ENCODE assay signal across 8 cellular contexts in genomic region chr20:56974499-56975250, GRCh38.
DNase-seq lines count a peak whose midpoint lies in the region; ATAC-seq and TF ChIP-seq lines count a peak whose summit lies in the region.

No MANE protein-coding gene starts in this region.

- CTCF ChIA-PET in HEK293 (lab: Yijun Ruan, JAX), result interaction anchor here (0.6 to 2.6 kb wide), 24 partner anchors 8 to 777 kb away, joined by 3 to 18 read pairs (median 3); no protein-coding TSS in a partner anchor

- TF ChIP-seq CTCF in HEK293 (tag by site-specific recombination; IDR thresholded peaks at IDR 0.05), result peak; percentile 71

- H3K36me3 ChIP-seq in HEK293 (ENCODE audit: control insufficient read depth in 2 of 2, insufficient read depth in 1 of 2, low read length in 2 of 2), result no peaks in the 10 kb centered on the region

- no peaks in the 10 kb centered on the region for H3K9me3 ChIP-seq in HEK293 (ENCODE audit: control insufficient read depth, insufficient read depth, low read depth, low read length)

- H3K4me3 ChIP-seq in HEK293 (ENCODE audit: low read depth, low read length), result no peak overlapping the region

- TF ChIP-seq POLR2A in GM18505 (IDR thresholded peaks at IDR 0.05; ENCODE audit: borderline replicate concordance, extremely low read depth, insufficient read depth, insufficient read length), result no peak

- POLR2A ChIA-PET in HEK293 (lab: Yijun Ruan, JAX), result interaction anchor here (0.7 kb wide), 1 partner anchor 424 kb away, joined by 3 read pairs; no protein-coding TSS in a partner anchor

- no peaks in the 10 kb centered on the region for H3K4me1 ChIP-seq in HEK293 (ENCODE audit: control insufficient read depth, insufficient read depth, low read length)

- ATAC-seq in HG02938 (IDR thresholded peaks at IDR 0.05; ENCODE audit: unreplicated experiment) (no peak), GM18505 (IDR thresholded peaks at IDR 0.05; ENCODE audit: unreplicated experiment) (no peak)

- H3K27ac ChIP-seq in HEK293 (ENCODE audit: extremely low read depth, low read depth, low read length), result no peak overlapping the region

- DNase-seq in COLO829 (ENCODE audit: low spot score) (peak; percentile 70), RPMI8226 (peak; percentile 78), fibroblast of peridontal ligament (ENCODE audit: extremely low read depth) (peak; percentile 83), renal cortical epithelial cell (ENCODE audit: low read depth) (peak; percentile 12), HCEC 1CT (no peak)

TF ChIP-seq in HEK293, 187 proteins besides CTCF, POLR2A, EP300 and RAD21 (continues in another document):
- no peak for TF ChIP-seq ZNF202 (tag by site-specific recombination; IDR thresholded peaks at IDR 0.05; ENCODE audit: borderline replicate concordance)
- TF ChIP-seq ZNF529 (tag by site-specific recombination; IDR thresholded peaks at IDR 0.05; ENCODE audit: insufficient replicate concordance), result no peak
- TF ChIP-seq ZNF654 (tag by site-specific recombination; IDR thresholded peaks at IDR 0.05; ENCODE audit: low read depth), result peak; percentile 91
- TF ChIP-seq GLIS1 (tag by site-specific recombination; IDR thresholded peaks at IDR 0.05), result no peak
- TF ChIP-seq ZNF140 (tag by site-specific recombination; IDR thresholded peaks at IDR 0.05), result no peak
- no peak for TF ChIP-seq KLF10 (tag by site-specific recombination; IDR thresholded peaks at IDR 0.05)
- no peak for TF ChIP-seq GLIS2 (tag by site-specific recombination; IDR thresholded peaks at IDR 0.05)
- TF ChIP-seq ZFP69B (tag by site-specific recombination; IDR thresholded peaks at IDR 0.05), result no peak
- TF ChIP-seq MYNN (tag by site-specific recombination; IDR thresholded peaks at IDR 0.05; ENCODE audit: borderline replicate concordance), result no peak
- TF ChIP-seq ZNF223 (tag by site-specific recombination; IDR thresholded peaks at IDR 0.05), result no peak
- TF ChIP-seq OVOL3 (tag by site-specific recombination; IDR thresholded peaks at IDR 0.05), result no peak
- TF ChIP-seq SETDB1 (IDR thresholded peaks at IDR 0.05; ENCODE audit: insufficient read length, low read length), result no peak
- no peak for TF ChIP-seq ZNF701 (tag by site-specific recombination; IDR thresholded peaks at IDR 0.05)
- no peak for TF ChIP-seq ZNF24 (tag by site-specific recombination; IDR thresholded peaks at IDR 0.05)
- no peak for TF ChIP-seq ZNF785 (tag by site-specific recombination; IDR thresholded peaks at IDR 0.05)
- no peak for TF ChIP-seq ZNF221 (tag by site-specific recombination; IDR thresholded peaks at IDR 0.05; ENCODE audit: borderline replicate concordance)
- no peak for TF ChIP-seq ZNF600 (tag by site-specific recombination; IDR thresholded peaks at IDR 0.05)
- no peak for TF ChIP-seq MEIS1 (CRISPR knock-in tag; IDR thresholded peaks at IDR 0.05; ENCODE audit: borderline replicate concordance)
- TF ChIP-seq KLF16 (tag by site-specific recombination; IDR thresholded peaks at IDR 0.05), result no peak
- no peak for TF ChIP-seq SP3 (tag by site-specific recombination; IDR thresholded peaks at IDR 0.05)
- no peak for TF ChIP-seq ZNF350 (tag by site-specific recombination; IDR thresholded peaks at IDR 0.05)
- TF ChIP-seq ZNF274 (IDR thresholded peaks at IDR 0.05; ENCODE audit: low read length), result no peak
- TF ChIP-seq ZNF274 (tag by site-specific recombination; IDR thresholded peaks at IDR 0.05; ENCODE audit: borderline replicate concordance), result no peak
- TF ChIP-seq ZNF530 (tag by site-specific recombination; IDR thresholded peaks at IDR 0.05; ENCODE audit: low read depth), result no peak
- TF ChIP-seq, protein P1, sequence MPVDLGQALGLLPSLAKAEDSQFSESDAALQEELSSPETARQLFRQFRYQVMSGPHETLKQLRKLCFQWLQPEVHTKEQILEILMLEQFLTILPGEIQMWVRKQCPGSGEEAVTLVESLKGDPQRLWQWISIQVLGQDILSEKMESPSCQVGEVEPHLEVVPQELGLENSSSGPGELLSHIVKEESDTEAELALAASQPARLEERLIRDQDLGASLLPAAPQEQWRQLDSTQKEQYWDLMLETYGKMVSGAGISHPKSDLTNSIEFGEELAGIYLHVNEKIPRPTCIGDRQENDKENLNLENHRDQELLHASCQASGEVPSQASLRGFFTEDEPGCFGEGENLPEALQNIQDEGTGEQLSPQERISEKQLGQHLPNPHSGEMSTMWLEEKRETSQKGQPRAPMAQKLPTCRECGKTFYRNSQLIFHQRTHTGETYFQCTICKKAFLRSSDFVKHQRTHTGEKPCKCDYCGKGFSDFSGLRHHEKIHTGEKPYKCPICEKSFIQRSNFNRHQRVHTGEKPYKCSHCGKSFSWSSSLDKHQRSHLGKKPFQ (tag by site-specific recombination; IDR thresholded peaks at IDR 0.05), result no peak
- TF ChIP-seq ZFP41 (tag by site-specific recombination; IDR thresholded peaks at IDR 0.05; ENCODE audit: borderline replicate concordance), result no peak
- TF ChIP-seq, protein P2, sequence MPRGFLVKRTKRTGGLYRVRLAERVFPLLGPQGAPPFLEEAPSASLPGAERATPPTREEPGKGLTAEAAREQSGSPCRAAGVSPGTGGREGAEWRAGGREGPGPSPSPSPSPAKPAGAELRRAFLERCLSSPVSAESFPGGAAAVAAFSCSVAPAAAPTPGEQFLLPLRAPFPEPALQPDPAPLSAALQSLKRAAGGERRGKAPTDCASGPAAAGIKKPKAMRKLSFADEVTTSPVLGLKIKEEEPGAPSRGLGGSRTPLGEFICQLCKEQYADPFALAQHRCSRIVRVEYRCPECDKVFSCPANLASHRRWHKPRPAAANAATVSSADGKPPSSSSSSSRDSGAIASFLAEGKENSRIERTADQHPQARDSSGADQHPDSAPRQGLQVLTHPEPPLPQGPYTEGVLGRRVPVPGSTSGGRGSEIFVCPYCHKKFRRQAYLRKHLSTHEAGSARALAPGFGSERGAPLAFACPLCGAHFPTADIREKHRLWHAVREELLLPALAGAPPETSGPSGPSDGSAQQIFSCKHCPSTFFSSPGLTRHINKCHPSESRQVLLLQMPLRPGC (tag by site-specific recombination; IDR thresholded peaks at IDR 0.05), result no peak
- TF ChIP-seq, protein P3, sequence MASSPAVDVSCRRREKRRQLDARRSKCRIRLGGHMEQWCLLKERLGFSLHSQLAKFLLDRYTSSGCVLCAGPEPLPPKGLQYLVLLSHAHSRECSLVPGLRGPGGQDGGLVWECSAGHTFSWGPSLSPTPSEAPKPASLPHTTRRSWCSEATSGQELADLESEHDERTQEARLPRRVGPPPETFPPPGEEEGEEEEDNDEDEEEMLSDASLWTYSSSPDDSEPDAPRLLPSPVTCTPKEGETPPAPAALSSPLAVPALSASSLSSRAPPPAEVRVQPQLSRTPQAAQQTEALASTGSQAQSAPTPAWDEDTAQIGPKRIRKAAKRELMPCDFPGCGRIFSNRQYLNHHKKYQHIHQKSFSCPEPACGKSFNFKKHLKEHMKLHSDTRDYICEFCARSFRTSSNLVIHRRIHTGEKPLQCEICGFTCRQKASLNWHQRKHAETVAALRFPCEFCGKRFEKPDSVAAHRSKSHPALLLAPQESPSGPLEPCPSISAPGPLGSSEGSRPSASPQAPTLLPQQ (tag by site-specific recombination; IDR thresholded peaks at IDR 0.05), result no peak
- no peak for TF ChIP-seq ZNF175 (tag by site-specific recombination; IDR thresholded peaks at IDR 0.05)
- TF ChIP-seq ZNF747 (tag by site-specific recombination; IDR thresholded peaks at IDR 0.05), result no peak
- peak; percentile 64; the same call in 1 of the 2 replicates for TF ChIP-seq ZBTB17 (tag by site-specific recombination; IDR thresholded peaks at IDR 0.05)
- no peak for TF ChIP-seq ZNF837 (tag by site-specific recombination; IDR thresholded peaks at IDR 0.05)
- no peak for TF ChIP-seq ZNF423 (tag by site-specific recombination; IDR thresholded peaks at IDR 0.05)
- TF ChIP-seq ZNF670 (tag by site-specific recombination; IDR thresholded peaks at IDR 0.05; ENCODE audit: low read depth), result no peak
- no peak for TF ChIP-seq ZXDB (tag by site-specific recombination; IDR thresholded peaks at IDR 0.05)
- 0 out of 2 replicates have a peak, but pooled peaks have one; percentile 10 for TF ChIP-seq PRDM1 (tag by site-specific recombination; IDR thresholded peaks at IDR 0.05)
- no peak for TF ChIP-seq HOXD13 (CRISPR knock-in tag; IDR thresholded peaks at IDR 0.05; ENCODE audit: borderline replicate concordance)
- TF ChIP-seq SCRT2 (tag by site-specific recombination; IDR thresholded peaks at IDR 0.05), result peak; percentile 97
- no peak for TF ChIP-seq ZNF426 (tag by site-specific recombination; IDR thresholded peaks at IDR 0.05)
- no peak for TF ChIP-seq TRIM28 (IDR thresholded peaks at IDR 0.05; ENCODE audit: borderline replicate concordance, low read length)
- TF ChIP-seq ZNF354C (tag by site-specific recombination; IDR thresholded peaks at IDR 0.05; ENCODE audit: borderline replicate concordance, low read depth), result no peak
- TF ChIP-seq, protein P4, sequence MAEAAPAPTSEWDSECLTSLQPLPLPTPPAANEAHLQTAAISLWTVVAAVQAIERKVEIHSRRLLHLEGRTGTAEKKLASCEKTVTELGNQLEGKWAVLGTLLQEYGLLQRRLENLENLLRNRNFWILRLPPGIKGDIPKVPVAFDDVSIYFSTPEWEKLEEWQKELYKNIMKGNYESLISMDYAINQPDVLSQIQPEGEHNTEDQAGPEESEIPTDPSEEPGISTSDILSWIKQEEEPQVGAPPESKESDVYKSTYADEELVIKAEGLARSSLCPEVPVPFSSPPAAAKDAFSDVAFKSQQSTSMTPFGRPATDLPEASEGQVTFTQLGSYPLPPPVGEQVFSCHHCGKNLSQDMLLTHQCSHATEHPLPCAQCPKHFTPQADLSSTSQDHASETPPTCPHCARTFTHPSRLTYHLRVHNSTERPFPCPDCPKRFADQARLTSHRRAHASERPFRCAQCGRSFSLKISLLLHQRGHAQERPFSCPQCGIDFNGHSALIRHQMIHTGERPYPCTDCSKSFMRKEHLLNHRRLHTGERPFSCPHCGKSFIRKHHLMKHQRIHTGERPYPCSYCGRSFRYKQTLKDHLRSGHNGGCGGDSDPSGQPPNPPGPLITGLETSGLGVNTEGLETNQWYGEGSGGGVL (tag by site-specific recombination; IDR thresholded peaks at IDR 0.05), result no peak
- TF ChIP-seq ZNF2 (tag by site-specific recombination; IDR thresholded peaks at IDR 0.05), result 0 out of 2 replicates have a peak, but pooled peaks have one; percentile 41
- TF ChIP-seq ZNF629 (tag by site-specific recombination; IDR thresholded peaks at IDR 0.05), result no peak
- TF ChIP-seq SCRT1 (tag by site-specific recombination; IDR thresholded peaks at IDR 0.05; ENCODE audit: borderline replicate concordance), result peak; percentile 90
- no peak for TF ChIP-seq ZNF211 (tag by site-specific recombination; IDR thresholded peaks at IDR 0.05; ENCODE audit: low read depth)
